8 cellular contexts compared by ENCODE assay signal in genomic region chr13:73060251-73061160, GRCh38. TPM values are rescaled to one million over a fixed set of nuclear protein-coding genes. Genes with fewer than 3 reads are reported as not detected.
DNase-seq lines count a peak whose midpoint lies in the region; ATAC-seq and TF ChIP-seq lines count a peak whose summit lies in the region.

No MANE protein-coding gene starts in this region.

- peaks cover 53% of the 10 kb centered on the region for H4K20me1 ChIP-seq in PC-3 (ENCODE audit: low read length)

- H3K9me3 Mint-ChIP-seq in activated naive CD4-positive, alpha-beta T cell treated with anti-CD3 and anti-CD28 coated beads, Interleukin-2, amount 10 ng/mL, durations not matched to agents 7 days and 5 days: no peaks in the 10 kb centered on the region

- H3K36me3 ChIP-seq in PC-3 (ENCODE audit: low read depth, low read length) (peaks cover 50% of the 10 kb centered on the region), duodenal mucosa (ENCODE audit: control insufficient read depth in 1 of 2, insufficient read depth in 2 of 2, low read length in 2 of 2) (peaks cover 19 to 32% of the 10 kb centered on the region in 2 donors), mucosa of stomach (ENCODE audit: control insufficient read depth, insufficient read depth, low read length) (peaks cover 15% of the 10 kb centered on the region)

- intact Hi-C loops in PC-3 (cut with micrococcal nuclease): no loop called here

- H3K9me2 ChIP-seq in PC-3 (replicated peaks; ENCODE audit: low read length): no peaks in the 10 kb centered on the region

- H3K4me3 ChIP-seq in PC-3 (ENCODE audit: low read length): peak overlapping the region; percentile 97
- peak overlapping the region; percentile 80 to 84 for H3K4me3 ChIP-seq in duodenal mucosa (ENCODE audit: low read depth in 1 of 2, low read length in 2 of 2)
- H3K4me3 ChIP-seq in mucosa of stomach (ENCODE audit: low read length): peak overlapping the region; percentile 83

- H3K4me1 ChIP-seq in PC-3 (ENCODE audit: insufficient read depth, low read length): peaks cover 52% of the 10 kb centered on the region
- H3K4me1 ChIP-seq in duodenal mucosa (ENCODE audit: control insufficient read depth in 1 of 2, insufficient read depth in 2 of 2, low read length in 2 of 2): peaks cover 0 to 3% of the 10 kb centered on the region in 2 donors
- peaks cover 8% of the 10 kb centered on the region for H3K4me1 ChIP-seq in mucosa of stomach (ENCODE audit: control insufficient read depth, insufficient read depth, low read length)

- peaks cover 23% of the 10 kb centered on the region for H3K4me1 Mint-ChIP-seq in activated naive CD4-positive, alpha-beta T cell treated with anti-CD3 and anti-CD28 coated beads, Interleukin-2, amount 10 ng/mL, durations not matched to agents 7 days and 5 days

- peak overlapping the region; percentile 81 for H3K27ac Mint-ChIP-seq in activated naive CD4-positive, alpha-beta T cell treated with anti-CD3 and anti-CD28 coated beads, Interleukin-2, amount 10 ng/mL, durations not matched to agents 7 days and 5 days

- H3F3A ChIP-seq in PC-3 (ENCODE audit: low read length, unreplicated experiment): peaks cover 3% of the 10 kb centered on the region

- peak; percentile 31 for DNase-seq in activated naive CD4-positive, alpha-beta T cell treated with anti-CD3 and anti-CD28 coated beads, Interleukin-2, amount 10 ng/mL, durations not matched to agents 7 days and 5 days
- no peak for DNase-seq in activated naive CD4-positive, alpha-beta T cell (lab: John Stamatoyannopoulos, UW)
- DNase-seq in PC-3: peak; percentile 60
- no peak for DNase-seq in mucosa of gallbladder (ENCODE audit: low spot score)

- CTCF ChIA-PET in activated naive CD4-positive, alpha-beta T cell treated with anti-CD3 and anti-CD28 coated beads, Interleukin-2, amount 10 ng/mL, durations not matched to agents 7 days and 5 days (lab: Charles Lee): interaction anchor here (0.7 to 1.2 kb wide), 2 partner anchors 20 to 357 kb away, joined by 3 to 4 read pairs; no protein-coding TSS in a partner anchor
- CTCF ChIA-PET in PC-3 (lab: Charles Lee): no interaction called here

- peaks cover 33% of the 10 kb centered on the region for H3K27me3 Mint-ChIP-seq in activated naive CD4-positive, alpha-beta T cell treated with anti-CD3 and anti-CD28 coated beads, Interleukin-2, amount 10 ng/mL, durations not matched to agents 7 days and 5 days

- TF ChIP-seq CTCF in PC-3 (conservative IDR thresholded peaks at IDR 0.05; ENCODE audit: low read depth, low read length): no peak

- no peaks in the 10 kb centered on the region for H3K27me3 ChIP-seq in PC-3 (ENCODE audit: low read length)
- H3K27me3 ChIP-seq in duodenal mucosa (ENCODE audit: control insufficient read depth in 1 of 2, insufficient read depth in 2 of 2, low read length in 2 of 2): no peaks in the 10 kb centered on the region
- H3K27me3 ChIP-seq in mucosa of stomach (ENCODE audit: control insufficient read depth, insufficient read depth, low read length): no peaks in the 10 kb centered on the region

- no peak overlapping the region for H2AFZ ChIP-seq in PC-3 (ENCODE audit: low read length)

- ATAC-seq in PC-3 (no peak), HG03457 (IDR thresholded peaks at IDR 0.05; ENCODE audit: unreplicated experiment) (no peak)
- ATAC-seq in activated CD4-positive, CD25-positive, alpha-beta regulatory T cell treated with anti-CD3 and anti-CD28 coated beads, Interleukin-2, amount 50 U/mL, for 24 hours: no peak

- TSS peak; percentile 71 for BruUV-seq in PC-3 (replicated peaks; lab: Mats Ljungman, UMichigan)

- H3K9me3 ChIP-seq in PC-3 (ENCODE audit: low read length) (no peaks in the 10 kb centered on the region), duodenal mucosa (ENCODE audit: control insufficient read depth in 1 of 2, low read length in 2 of 2) (no peaks in the 10 kb centered on the region), mucosa of stomach (ENCODE audit: control insufficient read depth, low read length) (no peaks in the 10 kb centered on the region)

- POLR2A ChIA-PET in PC-3 (lab: Charles Lee; ENCODE audit: unreplicated experiment): interaction anchor here (0.5 to 0.7 kb wide), 4 partner anchors 21 to 252 kb away, joined by 3 to 20 read pairs (median 4); no protein-coding TSS in a partner anchor

- peaks cover 20% of the 10 kb centered on the region for H3K36me3 Mint-ChIP-seq in activated naive CD4-positive, alpha-beta T cell treated with anti-CD3 and anti-CD28 coated beads, Interleukin-2, amount 10 ng/mL, durations not matched to agents 7 days and 5 days

- H3K27ac ChIP-seq in PC-3 (ENCODE audit: low read length) (peak overlapping the region; percentile 79), duodenal mucosa (ENCODE audit: low read depth, low read length) (peak overlapping the region; percentile 80)

- peak overlapping the region; percentile 89 for H3K4me2 ChIP-seq in PC-3 (ENCODE audit: low read length)

- H3K4me3 Mint-ChIP-seq in activated naive CD4-positive, alpha-beta T cell treated with anti-CD3 and anti-CD28 coated beads, Interleukin-2, amount 10 ng/mL, durations not matched to agents 7 days and 5 days: peak overlapping the region; percentile 81

- peaks cover 83% of the 10 kb centered on the region for H3K79me2 ChIP-seq in PC-3 (ENCODE audit: low read length)

- H3K9ac ChIP-seq in PC-3 (ENCODE audit: low read length): peak overlapping the region; percentile 93
- peak overlapping the region; percentile 68 to 92 for H3K9ac ChIP-seq in duodenal mucosa (ENCODE audit: low read depth in 1 of 2, low read length in 2 of 2)
- H3K9ac ChIP-seq in mucosa of stomach (ENCODE audit: low read length): peak overlapping the region; percentile 98

RNA-seq across cellular contexts. Expression of gene KLF5, which starts 1.7 kb away (rescaled TPM):
- total RNA-seq in PC-3 (2014; rRNA removed) (51.4 and 53.7 TPM in 2 replicates), mucosa of gallbladder (164 TPM)

Comparison
In these comparisons a context has a peak if more than half of its experiments do, and no peak if none do; other contexts are left out.
1. DNase-seq: peak in activated naive CD4-positive, alpha-beta T cell treated with anti-CD3 and anti-CD28 coated beads, Interleukin-2, amount 10 ng/mL, durations not matched to agents 7 days and 5 days (single experiment) and PC-3 (single experiment); none in activated naive CD4-positive, alpha-beta T cell (0 of 4) and mucosa of gallbladder (single experiment).
2. Peak in every context shown above with its lines, with median percentiles within 50 percentile points of each other: H3K4me3 ChIP-seq and H3K9ac ChIP-seq.